Comparison of ENCODE assay signal across 27 cellular contexts in genomic region chr16:8753411-8754054, GRCh38.
"Had no signal": no experiment of that assay in that cellular context is flagged by ENCODE, and none has a peak within 500 bp of the region (broad histone marks: within the 10 kb centered on the region; RNA-seq: fewer than 3 reads in every experiment).

No MANE protein-coding gene starts in this region.

- DNase-seq: activated CD4-positive, alpha-beta memory T cell treated with anti-CD3 and anti-CD28 coated beads for 36 hours; activated CD4-positive, alpha-beta T cell treated with anti-CD3 and anti-CD28 coated beads, Interleukin-2, amount 10 ng/mL, durations not matched to agents 24 days and 14 days; activated CD8-positive, alpha-beta memory T cell treated with anti-CD3 and anti-CD28 coated beads, Interleukin-2, amount 50 U/mL, for 4 hours; activated naive CD8-positive, alpha-beta T cell treated with anti-CD3 and anti-CD28 coated beads, Interleukin-2, amount 50 U/mL, for 24 hours; activated T-cell treated with anti-CD3 and anti-CD28 coated beads, Interleukin-2, amount 50 U/mL, for 4 hours; cerebellar nuclear complex; effector memory CD8-positive, alpha-beta T cell; foreskin fibroblast; head of caudate nucleus; hypothalamus; natural killer cell; right cardiac atrium; stimulated activated CD4-positive, alpha-beta T cell treated with anti-CD3 and anti-CD28 coated beads, Interleukin-12 subunit alpha, Interleukin-12 subunit beta, amount 100 ng/mL, for 4 hours; stimulated activated CD4-positive, alpha-beta T cell treated with anti-CD3 and anti-CD28 coated beads, Interleukin-4, amount 100 ng/mL, for 1 hour; stimulated activated naive CD8-positive, alpha-beta T cell treated with anti-CD3 and anti-CD28 coated beads, Interleukin-15, Interleukin-2, amounts not matched to agents 100 U/mL and 50 U/mL, for 24 hours; T-helper 17 cell; T1000; trophoblast cell; uterus; WERI-Rb-1 had no signal

- H3K4me3 Mint-ChIP-seq: activated CD4-positive, alpha-beta memory T cell treated with anti-CD3 and anti-CD28 coated beads for 36 hours; activated CD4-positive, alpha-beta T cell treated with anti-CD3 and anti-CD28 coated beads, Interleukin-2, amount 10 ng/mL, durations not matched to agents 24 days and 14 days; activated naive CD4-positive, alpha-beta T cell treated with anti-CD3 and anti-CD28 coated beads, Interleukin-2, amount 50 U/mL, for 24 hours; activated naive CD8-positive, alpha-beta T cell treated with anti-CD3 and anti-CD28 coated beads, Interleukin-2, amount 50 U/mL, for 24 hours; activated T-cell treated with anti-CD3 and anti-CD28 coated beads, Interleukin-2, amount 50 U/mL, for 4 hours; activated T-helper 17 cell treated with anti-CD3 and anti-CD28 coated beads, Interleukin-2, amount 50 U/mL, for 72 hours; effector memory CD8-positive, alpha-beta T cell; memory B cell; natural killer cell; T-helper 17 cell had no signal

- H3K9me3 Mint-ChIP-seq: activated CD4-positive, alpha-beta memory T cell treated with anti-CD3 and anti-CD28 coated beads for 36 hours; activated CD4-positive, alpha-beta T cell treated with anti-CD3 and anti-CD28 coated beads, Interleukin-2, amount 10 ng/mL, durations not matched to agents 24 days and 14 days; activated naive CD4-positive, alpha-beta T cell treated with anti-CD3 and anti-CD28 coated beads, Interleukin-2, amount 50 U/mL, for 24 hours; activated naive CD8-positive, alpha-beta T cell treated with anti-CD3 and anti-CD28 coated beads, Interleukin-2, amount 50 U/mL, for 24 hours; activated T-cell treated with anti-CD3 and anti-CD28 coated beads, Interleukin-2, amount 50 U/mL, for 4 hours; activated T-helper 17 cell treated with anti-CD3 and anti-CD28 coated beads, Interleukin-2, amount 50 U/mL, for 72 hours; effector memory CD8-positive, alpha-beta T cell; memory B cell; natural killer cell had no signal

- H3K9me3 ChIP-seq: thoracic aorta, uterus had no signal

- H3K36me3 Mint-ChIP-seq: natural killer cell had no signal

- H3K4me3 ChIP-seq: coronary artery, thoracic aorta, uterus had no signal

- H3K27me3 ChIP-seq: uterus had no signal

- ATAC-seq: activated CD4-positive, CD25-positive, alpha-beta regulatory T cell treated with anti-CD3 and anti-CD28 coated beads, Interleukin-2, amount 50 U/mL, for 24 hours; activated naive CD8-positive, alpha-beta T cell treated with anti-CD3 and anti-CD28 coated beads, Interleukin-2, amount 50 U/mL, for 24 hours; activated T-cell treated with anti-CD3 and anti-CD28 coated beads, Interleukin-2, amount 50 U/mL, for 4 hours; activated T-helper 17 cell treated with anti-CD3 and anti-CD28 coated beads, Interleukin-2, amount 50 U/mL, for 72 hours; effector memory CD8-positive, alpha-beta T cell; natural killer cell; right cardiac atrium; stimulated activated naive CD8-positive, alpha-beta T cell treated with anti-CD3 and anti-CD28 coated beads, Interleukin-15, Interleukin-2, amounts not matched to agents 100 U/mL and 50 U/mL, for 24 hours; T-helper 17 cell had no signal

- H3K36me3 ChIP-seq: thoracic aorta, uterus, WERI-Rb-1 had no signal

- H3K27me3 Mint-ChIP-seq: activated CD4-positive, alpha-beta memory T cell treated with anti-CD3 and anti-CD28 coated beads for 36 hours; activated CD4-positive, alpha-beta T cell treated with anti-CD3 and anti-CD28 coated beads, Interleukin-2, amount 10 ng/mL, durations not matched to agents 24 days and 14 days; activated naive CD4-positive, alpha-beta T cell treated with anti-CD3 and anti-CD28 coated beads, Interleukin-2, amount 50 U/mL, for 24 hours; activated naive CD8-positive, alpha-beta T cell treated with anti-CD3 and anti-CD28 coated beads, Interleukin-2, amount 50 U/mL, for 24 hours; activated T-helper 17 cell treated with anti-CD3 and anti-CD28 coated beads, Interleukin-2, amount 50 U/mL, for 72 hours; effector memory CD8-positive, alpha-beta T cell; memory B cell; T-helper 17 cell had no signal

- H3K27ac Mint-ChIP-seq: activated CD4-positive, alpha-beta memory T cell treated with anti-CD3 and anti-CD28 coated beads for 36 hours; activated CD4-positive, alpha-beta T cell treated with anti-CD3 and anti-CD28 coated beads, Interleukin-2, amount 10 ng/mL, durations not matched to agents 24 days and 14 days; activated naive CD4-positive, alpha-beta T cell treated with anti-CD3 and anti-CD28 coated beads, Interleukin-2, amount 50 U/mL, for 24 hours; activated naive CD8-positive, alpha-beta T cell treated with anti-CD3 and anti-CD28 coated beads, Interleukin-2, amount 50 U/mL, for 24 hours; activated T-helper 17 cell treated with anti-CD3 and anti-CD28 coated beads, Interleukin-2, amount 50 U/mL, for 72 hours; effector memory CD8-positive, alpha-beta T cell; memory B cell; natural killer cell; T-helper 17 cell had no signal

- H3K4me1 ChIP-seq: parathyroid adenoma, uterus had no signal

- H3K4me1 Mint-ChIP-seq: activated CD4-positive, alpha-beta T cell treated with anti-CD3 and anti-CD28 coated beads, Interleukin-2, amount 10 ng/mL, durations not matched to agents 24 days and 14 days; activated naive CD4-positive, alpha-beta T cell treated with anti-CD3 and anti-CD28 coated beads, Interleukin-2, amount 50 U/mL, for 24 hours; activated naive CD8-positive, alpha-beta T cell treated with anti-CD3 and anti-CD28 coated beads, Interleukin-2, amount 50 U/mL, for 24 hours; activated T-helper 17 cell treated with anti-CD3 and anti-CD28 coated beads, Interleukin-2, amount 50 U/mL, for 72 hours; memory B cell; natural killer cell; T-helper 17 cell had no signal

- H3K27ac ChIP-seq: coronary artery, parathyroid adenoma, thoracic aorta, uterus, WERI-Rb-1 had no signal
